In genomic region chr1:169572184-169572583, GRCh38 we compare ENCODE assay signal across 19 cellular contexts. TPM values are rescaled to one million over a fixed set of nuclear protein-coding genes. Genes with fewer than 3 reads are reported as not detected.
A peak's percentile ranks its signal among the peaks of the same experiment; 100 is the strongest.
DNase-seq lines count a peak whose midpoint lies in the region; ATAC-seq and TF ChIP-seq lines count a peak whose summit lies in the region.
"Had no signal": no experiment of that assay in that cellular context is flagged by ENCODE, and none has a peak within 500 bp of the region (broad histone marks: within the 10 kb centered on the region; RNA-seq: fewer than 3 reads in every experiment).

No MANE protein-coding gene starts in this region.

- intact Hi-C loops in PC-3 (cut with micrococcal nuclease): no loop called here
- intact Hi-C loops in activated CD8-positive, alpha-beta T cell treated with anti-CD3 and anti-CD28 coated beads for 36 hours (cut with micrococcal nuclease): no loop called here
- intact Hi-C loops in A673 (cut with micrococcal nuclease; ENCODE audit: unreplicated experiment): no loop called here

- WGBS in trophoblast cell (ENCODE audit: extremely low coverage, insufficient coverage, insufficient read length): no CpG with 5 or more reads among the region's 1 CpG

- H3K27ac Mint-ChIP-seq in activated CD8-positive, alpha-beta T cell treated with anti-CD3 and anti-CD28 coated beads for 36 hours: no peak overlapping the region
- H3K27ac Mint-ChIP-seq: activated naive CD8-positive, alpha-beta T cell treated with anti-CD3 and anti-CD28 coated beads, Interleukin-2, amount 50 U/mL, for 24 hours; nephron had no signal

- H3K36me3 Mint-ChIP-seq in activated CD8-positive, alpha-beta T cell treated with anti-CD3 and anti-CD28 coated beads for 36 hours (ENCODE audit: low read depth): peaks cover 45% of the 10 kb centered on the region

- no TSS peak for BruUV-seq in PC-3 (replicated peaks; lab: Mats Ljungman, UMichigan)
- no TSS peak for BruUV-seq in A673 (replicated peaks; lab: Mats Ljungman, UMichigan)

- no peak overlapping the region for H4K12ac ChIP-seq in trophoblast cell (ENCODE audit: low read depth, low read length)

- no peak overlapping the region for H3K18ac ChIP-seq in trophoblast cell (ENCODE audit: low read length)

- H3K79me1 ChIP-seq in trophoblast cell (ENCODE audit: low read length): peaks cover 1% of the 10 kb centered on the region

- H2AK5ac ChIP-seq in trophoblast cell (ENCODE audit: low read length): no peak overlapping the region

- DNase-seq in SIG-M5 treated with dmso at 0.1 percent for 504 hours (lab: John Stamatoyannopoulos, UW; ENCODE audit: unreplicated experiment) (peak; percentile 16), SIG-M5 (lab: John Stamatoyannopoulos, UW) (no peak), PC-3 (peak; percentile 66), foreskin keratinocyte (peak in 1 of 2 donors; percentile 18), trophoblast cell (peak; percentile 38 to 88), MG63 (no peak), A673 (ENCODE audit: low spot score) (no peak)
- no peak for DNase-seq in activated CD8-positive, alpha-beta T cell treated with anti-CD3 and anti-CD28 coated beads for 36 hours
- DNase-seq: activated CD4-positive, alpha-beta T cell treated with anti-CD3 and anti-CD28 coated beads, Interleukin-2, amount 10 ng/mL, durations not matched to agents 7 days and 5 days; activated naive CD8-positive, alpha-beta T cell treated with anti-CD3 and anti-CD28 coated beads, Interleukin-2, amount 50 U/mL, for 24 hours; activated T-cell treated with anti-CD3 and anti-CD28 coated beads, Interleukin-2, amount 50 U/mL, for 1 hour; colonic mucosa; heart right ventricle; NCI-H774; stimulated activated CD4-positive, alpha-beta T cell treated with anti-CD3 and anti-CD28 coated beads, Interleukin-4, amount 100 ng/mL, for 1 hour had no signal

- H3K4me2 ChIP-seq in PC-3 (ENCODE audit: low read length) (no peak overlapping the region), trophoblast cell (ENCODE audit: low read length) (no peak overlapping the region)

- H4K91ac ChIP-seq in trophoblast cell (ENCODE audit: low read depth, low read length): no peak overlapping the region

- H3K4ac ChIP-seq in trophoblast cell (ENCODE audit: low read depth, low read length): no peak overlapping the region

- H3K23ac ChIP-seq in trophoblast cell (ENCODE audit: low read length): no peak overlapping the region

- no peaks in the 10 kb centered on the region for H4K20me1 ChIP-seq in PC-3 (ENCODE audit: low read length)

- H3K4me3 ChIP-seq in PC-3 (ENCODE audit: low read length) (no peak overlapping the region), trophoblast cell (ENCODE audit: low read depth, low read length) (no peak overlapping the region), MG63 (no peak overlapping the region), A673 (ENCODE audit: low read depth, low read length, poor library complexity, severe bottlenecking) (no peak overlapping the region)
- H3K4me3 ChIP-seq: colonic mucosa, heart right ventricle, right atrium auricular region had no signal

- no peaks in the 10 kb centered on the region for H3K27me3 Mint-ChIP-seq in activated CD8-positive, alpha-beta T cell treated with anti-CD3 and anti-CD28 coated beads for 36 hours
- H3K27me3 Mint-ChIP-seq: activated CD4-positive, alpha-beta T cell treated with anti-CD3 and anti-CD28 coated beads, Interleukin-2, amount 10 ng/mL, durations not matched to agents 7 days and 5 days; activated naive CD8-positive, alpha-beta T cell treated with anti-CD3 and anti-CD28 coated beads, Interleukin-2, amount 50 U/mL, for 24 hours had no signal

- H3K27ac ChIP-seq in PC-3 (ENCODE audit: low read length) (peak overlapping the region; percentile 26), foreskin keratinocyte (no peak overlapping the region), trophoblast cell (ENCODE audit: low read depth, low read length) (no peak overlapping the region), A673 (ENCODE audit: low read depth, low read length, poor library complexity, severe bottlenecking) (no peak overlapping the region)
- H3K27ac ChIP-seq: colonic mucosa, heart right ventricle had no signal

- peaks cover 2% of the 10 kb centered on the region for H3K4me1 Mint-ChIP-seq in activated CD8-positive, alpha-beta T cell treated with anti-CD3 and anti-CD28 coated beads for 36 hours (ENCODE audit: low read depth)
- H3K4me1 Mint-ChIP-seq: nephron had no signal

- POLR2A ChIA-PET in PC-3 (lab: Charles Lee; ENCODE audit: unreplicated experiment): no interaction called here
- POLR2A ChIA-PET in activated CD8-positive, alpha-beta T cell treated with anti-CD3 and anti-CD28 coated beads for 36 hours (lab: Charles Lee): no interaction called here
- POLR2A ChIA-PET in A673 (lab: Charles Lee; ENCODE audit: low non-redundant PET): interaction anchor here (0.7 kb wide), 1 partner anchor 96 kb away, joined by 4 read pairs; no protein-coding TSS in a partner anchor

- H3F3A ChIP-seq in PC-3 (ENCODE audit: low read length, unreplicated experiment): no peaks in the 10 kb centered on the region

- H3K4me3 Mint-ChIP-seq in activated CD8-positive, alpha-beta T cell treated with anti-CD3 and anti-CD28 coated beads for 36 hours: no peak overlapping the region
- H3K4me3 Mint-ChIP-seq: activated CD4-positive, alpha-beta T cell treated with anti-CD3 and anti-CD28 coated beads, Interleukin-2, amount 10 ng/mL, durations not matched to agents 7 days and 5 days; activated naive CD8-positive, alpha-beta T cell treated with anti-CD3 and anti-CD28 coated beads, Interleukin-2, amount 50 U/mL, for 24 hours; nephron had no signal

- peaks cover 45% of the 10 kb centered on the region for H3K4me1 ChIP-seq in PC-3 (ENCODE audit: insufficient read depth, low read length)
- no peaks in the 10 kb centered on the region for H3K4me1 ChIP-seq in foreskin keratinocyte
- no peaks in the 10 kb centered on the region for H3K4me1 ChIP-seq in trophoblast cell (ENCODE audit: control insufficient read depth in 1 of 2, insufficient read depth in 2 of 2, low read length in 2 of 2)
- H3K4me1 ChIP-seq in A673 (ENCODE audit: insufficient read depth, low read length, poor library complexity, severe bottlenecking): no peaks in the 10 kb centered on the region
- H3K4me1 ChIP-seq: colonic mucosa had no signal

- H2BK5ac ChIP-seq in trophoblast cell (ENCODE audit: low read depth, low read length, poor library complexity): no peak overlapping the region

- TF ChIP-seq CTCF in PC-3 (conservative IDR thresholded peaks at IDR 0.05; ENCODE audit: low read depth, low read length) (no peak), foreskin keratinocyte (conservative IDR thresholded peaks at IDR 0.05) (no peak), A673 (conservative IDR thresholded peaks at IDR 0.05; ENCODE audit: low read depth, low read length) (no peak)
- no peak for TF ChIP-seq CTCF in activated CD8-positive, alpha-beta T cell treated with anti-CD3 and anti-CD28 coated beads for 36 hours (IDR thresholded peaks at IDR 0.05)

- no peak overlapping the region for H4K8ac ChIP-seq in trophoblast cell (ENCODE audit: low read depth, low read length)

- H3K9me3 ChIP-seq in PC-3 (ENCODE audit: low read length) (no peaks in the 10 kb centered on the region), trophoblast cell (ENCODE audit: insufficient read depth, low read depth, low read length) (no peaks in the 10 kb centered on the region), MG63 (no peaks in the 10 kb centered on the region), A673 (ENCODE audit: low read depth, low read length, poor library complexity, severe bottlenecking) (no peaks in the 10 kb centered on the region)
- H3K9me3 ChIP-seq: colonic mucosa, heart right ventricle, right atrium auricular region had no signal

- H3K9me2 ChIP-seq in PC-3 (replicated peaks; ENCODE audit: low read length): no peaks in the 10 kb centered on the region

- H3K79me2 ChIP-seq in PC-3 (ENCODE audit: low read length) (no peaks in the 10 kb centered on the region), trophoblast cell (ENCODE audit: control insufficient read depth, insufficient read depth, low read length, poor library complexity) (no peaks in the 10 kb centered on the region)

- H3K9ac ChIP-seq in PC-3 (ENCODE audit: low read length) (no peak overlapping the region), trophoblast cell (ENCODE audit: low read length) (no peak overlapping the region)

- no peaks in the 10 kb centered on the region for H3K27me3 ChIP-seq in PC-3 (ENCODE audit: low read length)
- H3K27me3 ChIP-seq in foreskin keratinocyte: peaks cover 39% of the 10 kb centered on the region
- H3K27me3 ChIP-seq in trophoblast cell (ENCODE audit: insufficient read depth, low read length): no peaks in the 10 kb centered on the region
- peaks cover 5% of the 10 kb centered on the region; the same call in 1 of the 2 replicates for H3K27me3 ChIP-seq in MG63
- H3K27me3 ChIP-seq in A673 (replicated peaks; ENCODE audit: insufficient read depth, low read depth, low read length, poor library complexity): peaks cover 5% of the 10 kb centered on the region
- H3K27me3 ChIP-seq: colonic mucosa, right atrium auricular region had no signal

- no peak; the same call in 1 of the 2 replicates for ATAC-seq in PC-3
- ATAC-seq in foreskin keratinocyte: peak; percentile 39
- ATAC-seq in activated CD8-positive, alpha-beta T cell treated with anti-CD3 and anti-CD28 coated beads for 36 hours: no peak
- ATAC-seq: activated naive CD8-positive, alpha-beta T cell treated with anti-CD3 and anti-CD28 coated beads, Interleukin-2, amount 50 U/mL, for 24 hours; esophagus mucosa had no signal

- CTCF ChIA-PET in PC-3 (lab: Charles Lee): interaction anchor here (1.0 kb wide), 1 partner anchor 14 kb away, joined by 3 read pairs; the partner anchor contains the start of gene F5
- CTCF ChIA-PET in activated CD8-positive, alpha-beta T cell treated with anti-CD3 and anti-CD28 coated beads for 36 hours (lab: Charles Lee): interaction anchor here (1.5 kb wide), 1 partner anchor 30 kb away, joined by 3 read pairs; no protein-coding TSS in a partner anchor
- CTCF ChIA-PET in A673 (lab: Charles Lee): no interaction called here

- no peak overlapping the region for H3K14ac ChIP-seq in trophoblast cell (ENCODE audit: low read length)

- H2AFZ ChIP-seq in PC-3 (ENCODE audit: low read length): no peak overlapping the region
- H2AFZ ChIP-seq in trophoblast cell (ENCODE audit: insufficient read depth, low read length, poor library complexity): no peak overlapping the region

- no peaks in the 10 kb centered on the region for H3K9me3 Mint-ChIP-seq in activated CD8-positive, alpha-beta T cell treated with anti-CD3 and anti-CD28 coated beads for 36 hours
- H3K9me3 Mint-ChIP-seq: activated CD4-positive, alpha-beta T cell treated with anti-CD3 and anti-CD28 coated beads, Interleukin-2, amount 10 ng/mL, durations not matched to agents 7 days and 5 days; activated naive CD8-positive, alpha-beta T cell treated with anti-CD3 and anti-CD28 coated beads, Interleukin-2, amount 50 U/mL, for 24 hours; nephron had no signal

- no peak overlapping the region for H2BK120ac ChIP-seq in trophoblast cell (ENCODE audit: insufficient read depth, low read length, poor library complexity)

- H2BK12ac ChIP-seq in trophoblast cell (ENCODE audit: low read length): no peak overlapping the region

- H3K36me3 ChIP-seq in PC-3 (ENCODE audit: low read depth, low read length) (no peaks in the 10 kb centered on the region), trophoblast cell (ENCODE audit: control insufficient read depth in 1 of 2, insufficient read depth in 2 of 2, low read length in 2 of 2) (no peaks in the 10 kb centered on the region), MG63 (no peaks in the 10 kb centered on the region), A673 (ENCODE audit: insufficient read depth, low read length, poor library complexity, severe bottlenecking) (no peaks in the 10 kb centered on the region)
- H3K36me3 ChIP-seq: colonic mucosa, heart right ventricle, right atrium auricular region had no signal

RNA-seq across cellular contexts. Expression of gene F5, which starts 14.1 kb away (rescaled TPM):
- total RNA-seq in PC-3 (2014; rRNA removed) (not detected in 2 replicates), foreskin keratinocyte (not detected in 2 replicates), A673 (2021) (not detected in 2 replicates)
- polyA plus RNA-seq in foreskin keratinocyte: not detected in 2 replicates
- 0.53 and 0.57 TPM in 2 replicates for polyA plus RNA-seq in trophoblast cell (2013)
- not detected in 2 replicates for total RNA-seq in MG63 (2014; rRNA removed; shearing (Covaris generic); ENCODE audit: low replicate concordance)
- 10 to 100 TPM; 20.7 to 23.3 TPM for total RNA-seq in activated CD8-positive, alpha-beta T cell treated with anti-CD3 and anti-CD28 coated beads for 36 hours
- total RNA-seq: RPMI7951 had no signal

RNA-seq across cellular contexts. Expression of gene SELP, which starts 57.7 kb away (rescaled TPM):
- not detected in 2 replicates for total RNA-seq in PC-3 (2014; rRNA removed)
- not detected in 2 replicates for total RNA-seq in foreskin keratinocyte
- polyA plus RNA-seq in foreskin keratinocyte: not detected in 2 replicates
- 0.03 and 0.07 TPM in 2 replicates for polyA plus RNA-seq in trophoblast cell (2013)
- not detected in 2 replicates for total RNA-seq in MG63 (2014; rRNA removed; shearing (Covaris generic); ENCODE audit: low replicate concordance)
- total RNA-seq in activated CD8-positive, alpha-beta T cell treated with anti-CD3 and anti-CD28 coated beads for 36 hours: under 1 TPM; 0.50 to 0.81 TPM
- not detected in 2 replicates for total RNA-seq in A673 (2021)
- total RNA-seq: RPMI7951 had no signal

Comparison
In these comparisons a context has a peak if more than half of its experiments do, and no peak if none do; other contexts are left out.
1. DNase-seq: peak in SIG-M5 treated with dmso at 0.1 percent for 504 hours (single experiment), PC-3 (single experiment) and trophoblast cell (2 of 2); none in SIG-M5 (single experiment), MG63 (single experiment), activated CD8-positive, alpha-beta T cell treated with anti-CD3 and anti-CD28 coated beads for 36 hours (single experiment) and A673 (single experiment).
2. RNA of gene F5, which starts 14.1 kb away (total RNA-seq): 20.7 to 23.3 TPM in activated CD8-positive, alpha-beta T cell treated with anti-CD3 and anti-CD28 coated beads for 36 hours; not detected in PC-3, not detected in foreskin keratinocyte, not detected in MG63 and not detected in A673; every median in the first group is over 10 times any median in the second.